ENCODE assay signal across 8 cellular contexts in genomic region chr17:31581022-31581483, GRCh38.
DNase-seq lines count a peak whose midpoint lies in the region; ATAC-seq and TF ChIP-seq lines count a peak whose summit lies in the region.

No MANE protein-coding gene starts in this region.

- no peaks in the 10 kb centered on the region for H3K27me3 ChIP-seq in duodenal mucosa (ENCODE audit: control insufficient read depth in 1 of 2, insufficient read depth in 2 of 2, low read length in 2 of 2)

- intact Hi-C loops in mucosa of descending colon (cut with DNase I, micrococcal nuclease), result no loop called here

- ATAC-seq in mucosa of descending colon, result peak; percentile 81

- H3K4me3 ChIP-seq in duodenal mucosa (ENCODE audit: low read depth in 1 of 2, low read length in 2 of 2) (no peak overlapping the region), mucosa of descending colon (no peak overlapping the region)

- no peaks in the 10 kb centered on the region for H3K36me3 ChIP-seq in duodenal mucosa (ENCODE audit: control insufficient read depth in 1 of 2, insufficient read depth in 2 of 2, low read length in 2 of 2)
- no peaks in the 10 kb centered on the region for H3K36me3 ChIP-seq in mucosa of descending colon (ENCODE audit: low read depth)

- no peak overlapping the region for H3K27ac Mint-ChIP-seq in activated T-cell treated with anti-CD3 and anti-CD28 coated beads, Interleukin-2, amount 50 U/mL, for 24 hours

- no peaks in the 10 kb centered on the region for H3K9me3 Mint-ChIP-seq in activated T-cell treated with anti-CD3 and anti-CD28 coated beads, Interleukin-2, amount 50 U/mL, for 24 hours

- no peak overlapping the region for H3K9ac ChIP-seq in duodenal mucosa (ENCODE audit: low read depth in 1 of 2, low read length in 2 of 2)

- DNase-seq in AG08395 (ENCODE audit: low spot score) (peak; percentile 85), NCI-H446 treated with DMSO at 0.1 percent for 48 hours (lab: John Stamatoyannopoulos, UW) (peak; percentile 60), mucosa of descending colon (peak; percentile 55 to 78 (median 68)), GDM1 (lab: John Stamatoyannopoulos, UW) (no peak)
- no peak for DNase-seq in activated CD4-positive, alpha-beta T cell treated with anti-CD3 and anti-CD28 coated beads for 1 hour
- no peak for DNase-seq in activated T-cell treated with anti-CD3 and anti-CD28 coated beads, Interleukin-2, amount 50 U/mL, for 24 hours
- DNase-seq in stimulated activated CD4-positive, alpha-beta T cell treated with anti-CD3 and anti-CD28 coated beads, Interleukin-2, amount 100 ng/mL, for 24 hours, result no peak

- H3K27ac ChIP-seq in duodenal mucosa (ENCODE audit: low read depth, low read length), result peak overlapping the region; percentile 26

- no peak for TF ChIP-seq CTCF in mucosa of descending colon (IDR thresholded peaks at IDR 0.05)

- H3K4me1 Mint-ChIP-seq in activated T-cell treated with anti-CD3 and anti-CD28 coated beads, Interleukin-2, amount 50 U/mL, for 24 hours (ENCODE audit: low read depth), result peaks cover 8% of the 10 kb centered on the region

- no peaks in the 10 kb centered on the region for H3K27me3 Mint-ChIP-seq in activated T-cell treated with anti-CD3 and anti-CD28 coated beads, Interleukin-2, amount 50 U/mL, for 24 hours

- H3K9me3 ChIP-seq in duodenal mucosa (ENCODE audit: control insufficient read depth in 1 of 2, low read length in 2 of 2) (no peaks in the 10 kb centered on the region), mucosa of descending colon (no peaks in the 10 kb centered on the region)

- H3K36me3 Mint-ChIP-seq in activated T-cell treated with anti-CD3 and anti-CD28 coated beads, Interleukin-2, amount 50 U/mL, for 24 hours (ENCODE audit: low read depth), result no peaks in the 10 kb centered on the region

- H3K4me1 ChIP-seq in duodenal mucosa (ENCODE audit: control insufficient read depth in 1 of 2, insufficient read depth in 2 of 2, low read length in 2 of 2) (peaks cover 20 to 28% of the 10 kb centered on the region in 2 donors), mucosa of descending colon (ENCODE audit: low read depth) (peaks cover 13% of the 10 kb centered on the region)

- H3K4me3 Mint-ChIP-seq in activated T-cell treated with anti-CD3 and anti-CD28 coated beads, Interleukin-2, amount 50 U/mL, for 24 hours, result no peak overlapping the region

Comparison
In these comparisons a context has a peak if more than half of its experiments do, and no peak if none do; other contexts are left out.
1. DNase-seq: peak in AG08395 (single experiment), NCI-H446 treated with DMSO at 0.1 percent for 48 hours (single experiment) and mucosa of descending colon (3 of 3); none in activated CD4-positive, alpha-beta T cell treated with anti-CD3 and anti-CD28 coated beads for 1 hour (single experiment), activated T-cell treated with anti-CD3 and anti-CD28 coated beads, Interleukin-2, amount 50 U/mL, for 24 hours (single experiment), GDM1 (single experiment) and stimulated activated CD4-positive, alpha-beta T cell treated with anti-CD3 and anti-CD28 coated beads, Interleukin-2, amount 100 ng/mL, for 24 hours (0 of 2).